Comparison of ENCODE assay signal across 1 cellular context in genomic region chr1:173861731-173862145, GRCh38.
TF ChIP-seq lines count a peak whose summit lies in the region.

No MANE protein-coding gene starts in this region.

TF ChIP-seq in K562, 482 proteins besides CTCF, POLR2A, EP300 and RAD21 (continues in another document):
- TF ChIP-seq MAZ (CRISPR knock-in tag; conservative IDR thresholded peaks at IDR 0.05 in 1 of 2, IDR thresholded peaks at IDR 0.05 in 1 of 2) (0 out of 4 replicates have a peak, but pooled peaks of 1 of the 2 experiments have one; percentile 12), SRSF7 (optimal IDR thresholded peaks at IDR 0.05; ENCODE audit: low read depth, low read length) (no peak), SIN3A (IDR thresholded peaks at IDR 0.05; ENCODE audit: borderline replicate concordance in 2 of 2, control insufficient read depth in 1 of 2, low read depth in 2 of 2, low read length in 2 of 2) (peak in 1 of 2 experiments; percentile 18; a peak in 1 of 4 replicates), GTF2B (IDR thresholded peaks at IDR 0.05; ENCODE audit: extremely low read depth, insufficient read length) (no peak), NFYB (IDR thresholded peaks at IDR 0.05; ENCODE audit: extremely low read depth, insufficient read length) (no peak), STAT6 (CRISPR knock-in tag; IDR thresholded peaks at IDR 0.05) (no peak), POLR3G (IDR thresholded peaks at IDR 0.05; ENCODE audit: extremely low read depth, insufficient read length, insufficient replicate concordance) (no peak), ZNF318 (IDR thresholded peaks at IDR 0.05; ENCODE audit: borderline replicate concordance in 1 of 2, low read depth in 1 of 2) (no peak), ZKSCAN1 (IDR thresholded peaks at IDR 0.05; ENCODE audit: low read depth, low read length) (peak; percentile 18; the same call in 1 of the 2 replicates), ZNF347 (CRISPR knock-in tag; IDR thresholded peaks at IDR 0.05; ENCODE audit: low read depth) (no peak), RBM15 (IDR thresholded peaks at IDR 0.05; ENCODE audit: insufficient read depth, low read length) (no peak), EWSR1 (IDR thresholded peaks at IDR 0.05; ENCODE audit: borderline replicate concordance, low read depth, partially characterized antibody) (peak; percentile 93), NFIC (IDR thresholded peaks at IDR 0.05) (no peak), ZNF551 (CRISPR knock-in tag; IDR thresholded peaks at IDR 0.05) (peak; percentile 13; the same call in 1 of the 2 replicates), NCOR1 (IDR thresholded peaks at IDR 0.05) (peak; percentile 7; the same call in 1 of the 2 replicates), ZNF766 (CRISPR knock-in tag; conservative IDR thresholded peaks at IDR 0.05) (no peak), ZBED1 (IDR thresholded peaks at IDR 0.05) (0 out of 2 replicates have a peak, but pooled peaks have one; percentile 67), MGA (IDR thresholded peaks at IDR 0.05) (no peak), ZNF780A (CRISPR knock-in tag; IDR thresholded peaks at IDR 0.05) (no peak), KDM5B (IDR thresholded peaks at IDR 0.05; ENCODE audit: insufficient replicate concordance, low read depth, low read length) (peak; percentile 37), ZNF12 (CRISPR knock-in tag; IDR thresholded peaks at IDR 0.05) (no peak), AFF4 (CRISPR knock-in tag; IDR thresholded peaks at IDR 0.05) (no peak)
